Comparison of ENCODE assay signal across 1 cellular context in genomic region chr11:75351541-75352416, GRCh38.
TF ChIP-seq lines count a peak whose summit lies in the region.

ARRB1 (minus strand) TSS chr11:75351661; CDS start chr11:75351607, 54 bp downstream.

TF ChIP-seq in K562, 482 proteins besides CTCF, POLR2A, EP300 and RAD21 (continued from another document and continues in another):
- TF ChIP-seq SIRT6 (IDR thresholded peaks at IDR 0.05; ENCODE audit: low read depth, low read length) (no peak), CEBPB (tag; IDR thresholded peaks at IDR 0.05) (no peak), TAF1 (IDR thresholded peaks at IDR 0.05; ENCODE audit: control insufficient read depth, extremely low read depth, insufficient read depth, low read length, severe bottlenecking) (peak; percentile 35), SUPT5H (IDR thresholded peaks at IDR 0.05) (peak; percentile 77), SNRNP70 (optimal IDR thresholded peaks at IDR 0.05; ENCODE audit: low read depth, low read length) (no peak), ZNF589 (CRISPR knock-in tag; IDR thresholded peaks at IDR 0.05; ENCODE audit: low read depth) (no peak), NFYB (IDR thresholded peaks at IDR 0.05; ENCODE audit: extremely low read depth, insufficient read length) (no peak), TCFL5 (CRISPR knock-in tag; conservative IDR thresholded peaks at IDR 0.05) (no peak), ZBTB33 (CRISPR knock-in tag; IDR thresholded peaks at IDR 0.05) (no peak), PHF20 (IDR thresholded peaks at IDR 0.05; ENCODE audit: partially characterized antibody) (peak; percentile 60), SMAD3 (CRISPR knock-in tag; conservative IDR thresholded peaks at IDR 0.05) (no peak), CBX1 (IDR thresholded peaks at IDR 0.05; ENCODE audit: low read depth) (no peak; the same call in 1 of the 2 replicates), PTBP1 (IDR thresholded peaks at IDR 0.05; ENCODE audit: low read depth, low read length) (no peak), SIN3B (IDR thresholded peaks at IDR 0.05; ENCODE audit: low read depth) (no peak), KLF10 (CRISPR knock-in tag; IDR thresholded peaks at IDR 0.05) (no peak; the same call in 1 of the 2 replicates), ZNF408 (CRISPR knock-in tag; IDR thresholded peaks at IDR 0.05; ENCODE audit: low read depth) (no peak), ZNF507 (tag; conservative IDR thresholded peaks at IDR 0.05) (no peak), JUNB (CRISPR knock-in tag; conservative IDR thresholded peaks at IDR 0.05) (no peak), KDM5B (IDR thresholded peaks at IDR 0.05; ENCODE audit: insufficient replicate concordance, low read depth, low read length) (no peak), ZNF583 (CRISPR knock-in tag; IDR thresholded peaks at IDR 0.05) (0 out of 2 replicates have a peak, but pooled peaks have one; percentile 9), TRIM25 (IDR thresholded peaks at IDR 0.05; ENCODE audit: borderline replicate concordance) (0 out of 2 replicates have a peak, but pooled peaks have one; percentile 68), TEAD4 (IDR thresholded peaks at IDR 0.05; ENCODE audit: low read length) (no peak), TEAD4 (CRISPR knock-in tag; IDR thresholded peaks at IDR 0.05; ENCODE audit: borderline replicate concordance) (0 out of 2 replicates have a peak, but pooled peaks have one; percentile 6), NR1H2 (CRISPR knock-in tag; IDR thresholded peaks at IDR 0.05) (no peak; the same call in 1 of the 2 replicates), FOXP4 (CRISPR knock-in tag; IDR thresholded peaks at IDR 0.05; ENCODE audit: borderline replicate concordance) (no peak), SRSF1 (IDR thresholded peaks at IDR 0.05; ENCODE audit: low read depth, low read length) (no peak), E2F3 (CRISPR knock-in tag; IDR thresholded peaks at IDR 0.05) (no peak), TFAP4 (CRISPR knock-in tag; IDR thresholded peaks at IDR 0.05; ENCODE audit: borderline replicate concordance) (peak; percentile 73; the same call in 1 of the 2 replicates), ARNT (IDR thresholded peaks at IDR 0.05) (no peak), TCF15 (CRISPR knock-in tag; IDR thresholded peaks at IDR 0.05) (no peak), CHCHD3 (CRISPR knock-in tag; IDR thresholded peaks at IDR 0.05) (peak; percentile 7; the same call in 1 of the 2 replicates), TAL1 (IDR thresholded peaks at IDR 0.05) (no peak), SNAPC5 (CRISPR knock-in tag; IDR thresholded peaks at IDR 0.05) (no peak), EP400 (IDR thresholded peaks at IDR 0.05) (peak; percentile 75), RERE (CRISPR knock-in tag; IDR thresholded peaks at IDR 0.05; ENCODE audit: borderline replicate concordance) (no peak), ZNF518B (CRISPR knock-in tag; IDR thresholded peaks at IDR 0.05) (no peak), PML (IDR thresholded peaks at IDR 0.05; ENCODE audit: low read length) (no peak), KAT2B (IDR thresholded peaks at IDR 0.05; ENCODE audit: low read depth, low read length) (no peak), ZNF512 (tag; IDR thresholded peaks at IDR 0.05) (no peak), ZNF707 (CRISPR knock-in tag; conservative IDR thresholded peaks at IDR 0.05) (no peak)
